Comparison of ENCODE assay signal across 33 cellular contexts in genomic region chr20:11492391-11492790, GRCh38.
"Had no signal": no experiment of that assay in that cellular context is flagged by ENCODE, and none has a peak within 500 bp of the region (broad histone marks: within the 10 kb centered on the region; RNA-seq: fewer than 3 reads in every experiment).

No MANE protein-coding gene starts in this region.

- ATAC-seq: activated CD8-positive, alpha-beta memory T cell treated with anti-CD3 and anti-CD28 coated beads, Interleukin-2, amount 10 ng/mL, durations not matched to agents 7 days and 5 days; activated naive CD8-positive, alpha-beta T cell treated with anti-CD3 and anti-CD28 coated beads, Interleukin-2, amount 50 U/mL, for 24 hours; K562; PC-3; T-cell had no signal

- DNase-seq: activated CD4-positive, alpha-beta memory T cell treated with anti-CD3 and anti-CD28 coated beads, Interleukin-2, amount 10 ng/mL, durations not matched to agents 7 days and 5 days; activated CD4-positive, alpha-beta T cell treated with anti-CD3 and anti-CD28 coated beads for 1 hour; activated CD4-positive, alpha-beta T cell treated with anti-CD3 and anti-CD28 coated beads for 48 hours; activated CD4-positive, CD25-positive, alpha-beta regulatory T cell; activated CD8-positive, alpha-beta memory T cell treated with anti-CD3 and anti-CD28 coated beads for 24 hours; activated CD8-positive, alpha-beta memory T cell treated with anti-CD3 and anti-CD28 coated beads, Interleukin-2, amount 10 ng/mL, durations not matched to agents 7 days and 5 days; activated CD8-positive, alpha-beta memory T cell treated with anti-CD3 and anti-CD28 coated beads, Interleukin-2, amount 50 U/mL, for 48 hours; activated effector memory CD4-positive, alpha-beta T cell treated with Interleukin-2 at 50 U/mL for 16 hours; activated naive CD4-positive, alpha-beta T cell treated with anti-CD3 and anti-CD28 coated beads, Interleukin-2, amount 10 ng/mL, durations not matched to agents 7 days and 5 days; activated naive CD8-positive, alpha-beta T cell treated with anti-CD3 and anti-CD28 coated beads, Interleukin-2, amount 50 U/mL, for 24 hours; activated T-cell treated with anti-CD3 and anti-CD28 coated beads, Interleukin-2, amount 50 U/mL, for 48 hours; anterior cingulate cortex; cerebellar nuclear complex; IMR-90; NCI-H1105 treated with DMSO at 0.1 percent for 48 hours; NCI-H1436; NCI-H1694; NCI-H1930; NCI-H2081 treated with DMSO at 0.1 percent for 48 hours; NCI-H226; NCI-H446 treated with DMSO at 0.1 percent for 48 hours; NCI-H524; NCI-H69; NCI-H82; PC-3; Peyer's patch; RPMI8226; SHP77 treated with DMSO at 0.1 percent for 48 hours; SK-N-SH; T-cell; T1000; WERI-Rb-1 had no signal
